Comparison of ENCODE assay signal across 8 cellular contexts in genomic region chr1:109201123-109201703, GRCh38. TPM values are rescaled to one million over a fixed set of nuclear protein-coding genes. Genes with fewer than 3 reads are reported as not detected.
A peak's percentile ranks its signal among the peaks of the same experiment; 100 is the strongest.
DNase-seq lines count a peak whose midpoint lies in the region; ATAC-seq, FAIRE-seq and TF ChIP-seq lines count a peak whose summit lies in the region.

No MANE protein-coding gene starts in this region.

- no peaks in the 10 kb centered on the region for H3K36me3 Mint-ChIP-seq in CD8-positive, alpha-beta T cell
- no peaks in the 10 kb centered on the region for H3K36me3 Mint-ChIP-seq in astrocyte (ENCODE audit: low read depth, unreplicated experiment)

- H4K20me1 ChIP-seq in astrocyte (ENCODE audit: insufficient read depth, low read length): no peaks in the 10 kb centered on the region

- H3K4me2 ChIP-seq in astrocyte (ENCODE audit: low read length): peak overlapping the region; percentile 73

- TF ChIP-seq CTCF in CD8-positive, alpha-beta T cell (IDR thresholded peaks at IDR 0.05): peak; percentile 8
- TF ChIP-seq CTCF in RWPE2 (IDR thresholded peaks at IDR 0.05; ENCODE audit: poor library complexity, severe bottlenecking): peak; percentile 85
- TF ChIP-seq CTCF in astrocyte (IDR thresholded peaks at IDR 0.05; ENCODE audit: insufficient read depth, low read depth, low read length): peak; percentile 92

- intact Hi-C loops in CD8-positive, alpha-beta T cell (cut with DNase I, micrococcal nuclease): loop anchor here in 1 of 2 experiments (1.0 kb wide), 1 partner anchor 198 kb away; no protein-coding TSS in a partner anchor

- no peak overlapping the region for H3K27ac Mint-ChIP-seq in CD8-positive, alpha-beta T cell
- peak overlapping the region; percentile 79 for H3K27ac Mint-ChIP-seq in astrocyte (ENCODE audit: unreplicated experiment)

- no peaks in the 10 kb centered on the region for H3K27me3 Mint-ChIP-seq in CD8-positive, alpha-beta T cell (ENCODE audit: low read depth)
- H3K27me3 Mint-ChIP-seq in astrocyte (ENCODE audit: low read depth, unreplicated experiment): no peaks in the 10 kb centered on the region

- peaks cover 10% of the 10 kb centered on the region for H3K4me1 ChIP-seq in CD8-positive, alpha-beta T cell (ENCODE audit: insufficient read depth, low read length)
- H3K4me1 ChIP-seq in RWPE2 (ENCODE audit: insufficient read depth, poor library complexity, severe bottlenecking) (peaks cover 23% of the 10 kb centered on the region), astrocyte (ENCODE audit: insufficient read depth, low read length) (peaks cover 29% of the 10 kb centered on the region)

- H3K4me3 ChIP-seq in CD8-positive, alpha-beta T cell (ENCODE audit: low read depth, low read length): no peak overlapping the region
- H3K4me3 ChIP-seq in RWPE2 (ENCODE audit: severe bottlenecking) (no peak overlapping the region), astrocyte (ENCODE audit: insufficient read depth, low read depth, low read length) (no peak overlapping the region)

- H3K9ac ChIP-seq in astrocyte (ENCODE audit: low read length): peak overlapping the region; percentile 30

- peak in 3 of 7 experiments; percentile 23 to 29 (median 27) for DNase-seq in CD8-positive, alpha-beta T cell
- DNase-seq in HEK293T (ENCODE audit: extremely low spot score) (peak; percentile 75), RWPE2 (ENCODE audit: low spot score) (peak; percentile 77), astrocyte (ENCODE audit: low read depth) (peak; percentile 89), iris pigment epithelial cell (ENCODE audit: low read depth) (peak; percentile 91)
- DNase-seq in stimulated activated CD4-positive, alpha-beta T cell treated with anti-CD3 and anti-CD28 coated beads, Interleukin-4, amount 100 ng/mL, for 48 hours (ENCODE audit: low read depth in 2 of 2): peak; percentile 62 to 78

- peak overlapping the region; percentile 18 for H2AFZ ChIP-seq in astrocyte (ENCODE audit: low read depth, low read length)

- CTCF ChIA-PET in CD8-positive, alpha-beta T cell (lab: Charles Lee): interaction anchor here (1.0 to 1.4 kb wide), 2 partner anchors 197 to 199 kb away, joined by 3 to 8 read pairs; no protein-coding TSS in a partner anchor
- CTCF ChIA-PET in HEK293T (lab: Yijun Ruan, JAX): interaction anchor here (0.5 to 1.3 kb wide), 13 partner anchors 9 to 1715 kb away, joined by 3 to 9 read pairs (median 4); partner anchors contain the start of genes SARS1 and SORT1

- H3K4me3 Mint-ChIP-seq in CD8-positive, alpha-beta T cell: no peak overlapping the region
- H3K4me3 Mint-ChIP-seq in astrocyte (ENCODE audit: unreplicated experiment): no peak overlapping the region

- ATAC-seq in CD8-positive, alpha-beta T cell: peak; percentile 23
- ATAC-seq in RWPE2 (ENCODE audit: low read depth): peak; percentile 45
- ATAC-seq in HG03342 (IDR thresholded peaks at IDR 0.05; ENCODE audit: unreplicated experiment): no peak
- ATAC-seq in HG02759 (IDR thresholded peaks at IDR 0.05; ENCODE audit: unreplicated experiment): no peak

- POLR2A ChIA-PET in CD8-positive, alpha-beta T cell (lab: Charles Lee): no interaction called here
- POLR2A ChIA-PET in HEK293T (lab: Yijun Ruan, JAX): interaction anchor here (0.7 to 1.3 kb wide), 3 partner anchors 13 to 101 kb away, joined by 3 to 5 read pairs (median 4); partner anchors contain the start of gene SARS1

- FAIRE-seq in astrocyte (lab: Jason Lieb, UNC): no peak

- H3K4me1 Mint-ChIP-seq in CD8-positive, alpha-beta T cell (ENCODE audit: low read depth): peaks cover 14% of the 10 kb centered on the region
- H3K4me1 Mint-ChIP-seq in astrocyte (ENCODE audit: low read depth, unreplicated experiment): peaks cover 34% of the 10 kb centered on the region

- H3K9me3 Mint-ChIP-seq in CD8-positive, alpha-beta T cell: no peaks in the 10 kb centered on the region
- H3K9me3 Mint-ChIP-seq in astrocyte (ENCODE audit: unreplicated experiment): peaks cover 2% of the 10 kb centered on the region

- H3K36me3 ChIP-seq in CD8-positive, alpha-beta T cell (ENCODE audit: insufficient read depth, low read length): no peaks in the 10 kb centered on the region
- H3K36me3 ChIP-seq in RWPE2 (ENCODE audit: low read depth) (no peaks in the 10 kb centered on the region), astrocyte (ENCODE audit: insufficient read depth, low read length) (no peaks in the 10 kb centered on the region)

- H3K79me2 ChIP-seq in astrocyte (ENCODE audit: insufficient read depth, low read length): no peaks in the 10 kb centered on the region

- no peak overlapping the region for H3K27ac ChIP-seq in CD8-positive, alpha-beta T cell (ENCODE audit: low read depth, low read length)
- no peak overlapping the region for H3K27ac ChIP-seq in RWPE2 (ENCODE audit: poor library complexity, severe bottlenecking)
- peak overlapping the region; percentile 64 for H3K27ac ChIP-seq in astrocyte (ENCODE audit: low read depth, low read length)

- H3K27me3 ChIP-seq in CD8-positive, alpha-beta T cell (ENCODE audit: insufficient read depth, low read length): no peaks in the 10 kb centered on the region
- no peaks in the 10 kb centered on the region for H3K27me3 ChIP-seq in RWPE2 (ENCODE audit: insufficient read depth, poor library complexity, severe bottlenecking)
- H3K27me3 ChIP-seq in astrocyte (ENCODE audit: insufficient read depth, low read length): no peaks in the 10 kb centered on the region

- H3K9me3 ChIP-seq in CD8-positive, alpha-beta T cell (ENCODE audit: low read length): no peaks in the 10 kb centered on the region
- no peaks in the 10 kb centered on the region for H3K9me3 ChIP-seq in RWPE2 (ENCODE audit: severe bottlenecking)
- H3K9me3 ChIP-seq in astrocyte (ENCODE audit: insufficient read depth, low read depth, low read length): no peaks in the 10 kb centered on the region

TF ChIP-seq in HEK293T, 16 proteins besides CTCF, POLR2A, EP300 and RAD21:
- no peak for TF ChIP-seq ARNT (IDR thresholded peaks at IDR 0.05)
- TF ChIP-seq ZNF384 (IDR thresholded peaks at IDR 0.05): no peak
- TF ChIP-seq CTBP1 (IDR thresholded peaks at IDR 0.05; ENCODE audit: borderline replicate concordance): no peak

RNA-seq across cellular contexts. Expression of gene SARS1, which starts 12.5 kb away (rescaled TPM):
- 100 to 1,000 TPM; 113 to 118 TPM for total RNA-seq in CD8-positive, alpha-beta T cell
- total RNA-seq in astrocyte: 350 and 355 TPM in 2 replicates

RNA-seq across cellular contexts. Expression of gene CELSR2, which starts 48.1 kb away (rescaled TPM):
- total RNA-seq in CD8-positive, alpha-beta T cell: 1 to 10 TPM; 3.8 TPM
- total RNA-seq in astrocyte: 8.5 and 10.0 TPM in 2 replicates

Comparison
In these comparisons a context has a peak if more than half of its experiments do, and no peak if none do; other contexts are left out.
1. ATAC-seq: peak in CD8-positive, alpha-beta T cell (single experiment) and RWPE2 (single experiment); none in HG03342 (single experiment) and HG02759 (single experiment).
2. CTCF ChIP-seq: peak in every context shown above with its lines; median percentile 92 in astrocyte; 85 in RWPE2; 8 in CD8-positive, alpha-beta T cell.